ENCODE assay signal across 8 cellular contexts in the genomic region with DNA sequence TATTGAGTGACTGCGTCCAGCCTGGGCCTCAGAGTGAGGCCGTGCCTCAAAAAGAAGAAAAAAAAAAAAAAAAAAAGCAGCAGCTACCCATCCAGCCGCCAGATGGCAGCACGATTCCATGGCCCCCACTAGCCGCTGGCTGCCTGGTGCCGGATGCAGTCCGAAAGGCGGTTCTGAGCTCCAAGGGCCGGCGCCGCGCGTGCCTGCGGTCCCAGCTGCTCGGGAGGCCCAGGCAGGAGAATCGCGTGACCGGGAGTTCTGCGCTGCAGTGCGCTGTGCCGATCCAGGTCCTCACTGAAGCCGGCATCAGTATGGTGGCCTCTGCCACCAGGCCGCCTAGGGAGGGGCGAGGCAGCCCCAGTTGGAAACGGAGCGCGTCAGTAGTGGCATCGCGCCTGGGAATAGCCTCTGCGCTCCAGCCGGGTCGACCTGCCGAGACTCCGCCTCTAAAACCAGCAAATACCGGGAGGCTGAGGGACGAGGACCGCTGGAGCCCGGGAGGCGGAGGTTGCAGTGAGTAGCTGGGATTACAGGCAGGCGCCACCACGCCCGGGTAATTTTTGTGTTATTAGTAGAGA. TPM values are rescaled to one million over a fixed set of nuclear protein-coding genes. Genes with fewer than 3 reads are reported as not detected.
DNase-seq lines count a peak whose midpoint lies in the region; ATAC-seq and TF ChIP-seq lines count a peak whose summit lies in the region.

No MANE protein-coding gene starts in this region.

- DNase-seq in AG04450 (ENCODE audit: low read depth, low spot score) (peak; percentile 65), GM20000 (ENCODE audit: low spot score) (peak; percentile 86), NCI-H748 (lab: John Stamatoyannopoulos, UW; ENCODE audit: unreplicated experiment) (peak; percentile 64), ecto neural progenitor cell (ENCODE audit: low spot score) (peak; percentile 86), lower lobe of right lung (peak; percentile 89)
- peak; percentile 77 for DNase-seq in activated CD4-positive, alpha-beta memory T cell treated with anti-CD3 and anti-CD28 coated beads for 36 hours
- DNase-seq in stimulated activated CD4-positive, alpha-beta T cell treated with anti-CD3 and anti-CD28 coated beads, TNF-alpha, amount 100 ng/mL, for 1 hour (ENCODE audit: low read depth in 3 of 3, low spot score in 1 of 3), result peak; percentile 38 to 60 (median 58)

- H3K27me3 ChIP-seq in AG04450 (ENCODE audit: control insufficient read depth, insufficient read depth, low read length), result no peaks in the 10 kb centered on the region
- no peaks in the 10 kb centered on the region for H3K27me3 ChIP-seq in lower lobe of right lung (ENCODE audit: low read depth)

- ATAC-seq in lower lobe of right lung, result peak; percentile 92 to 93
- ATAC-seq in HG03432 (IDR thresholded peaks at IDR 0.05; ENCODE audit: unreplicated experiment), result no peak

- H3K4me3 ChIP-seq in AG04450 (ENCODE audit: low read depth, low read length) (peak overlapping the region; percentile 56), lower lobe of right lung (peak overlapping the region; percentile 48)

- H3K27ac Mint-ChIP-seq in activated CD4-positive, alpha-beta memory T cell treated with anti-CD3 and anti-CD28 coated beads for 36 hours, result no peak overlapping the region

- no peaks in the 10 kb centered on the region for H3K36me3 ChIP-seq in lower lobe of right lung

- H3K9me3 ChIP-seq in AG04450 (ENCODE audit: control insufficient read depth, insufficient read depth, low read length) (no peaks in the 10 kb centered on the region; the same call in 1 of the 2 replicates), lower lobe of right lung (no peaks in the 10 kb centered on the region)

- no peaks in the 10 kb centered on the region for H3K9me3 Mint-ChIP-seq in activated CD4-positive, alpha-beta memory T cell treated with anti-CD3 and anti-CD28 coated beads for 36 hours

- CTCF ChIA-PET in AG04450 (lab: Charles Lee), result interaction anchor here (0.5 to 3.7 kb wide), 47 partner anchors 8 to 1354 kb away, joined by 3 to 155 read pairs (median 5); partner anchors contain the start of gene ZNF74
- CTCF ChIA-PET in activated CD4-positive, alpha-beta memory T cell treated with anti-CD3 and anti-CD28 coated beads for 36 hours (lab: Charles Lee), result interaction anchor here (0.6 to 3.1 kb wide), 36 partner anchors 10 to 406 kb away, joined by 3 to 92 read pairs (median 4); partner anchors contain the start of gene ZNF74

- TF ChIP-seq CTCF in AG04450 (IDR thresholded peaks at IDR 0.05; ENCODE audit: low read depth, low read length) (peak; percentile 89), GM20000 (IDR thresholded peaks at IDR 0.05; ENCODE audit: extremely low read depth, missing control alignments) (peak; percentile 57), lower lobe of right lung (IDR thresholded peaks at IDR 0.05) (peak; percentile 92)

- intact Hi-C loops in activated CD4-positive, alpha-beta memory T cell treated with anti-CD3 and anti-CD28 coated beads for 36 hours (cut with micrococcal nuclease), result loop anchor here (1.0 to 5.0 kb wide), 5 partner anchors 38 to 324 kb away; no protein-coding TSS in a partner anchor
- intact Hi-C loops in lower lobe of right lung (cut with DNase I), result loop anchor here (5.0 kb wide), 1 partner anchor 39 kb away; no protein-coding TSS in a partner anchor

- peaks cover 2% of the 10 kb centered on the region for H3K4me1 Mint-ChIP-seq in activated CD4-positive, alpha-beta memory T cell treated with anti-CD3 and anti-CD28 coated beads for 36 hours (ENCODE audit: low read depth)

- peaks cover 9% of the 10 kb centered on the region for H3K4me1 ChIP-seq in lower lobe of right lung

- peak overlapping the region; percentile 40 for H3K4me3 Mint-ChIP-seq in activated CD4-positive, alpha-beta memory T cell treated with anti-CD3 and anti-CD28 coated beads for 36 hours

- peaks cover 3% of the 10 kb centered on the region for H3K27me3 Mint-ChIP-seq in activated CD4-positive, alpha-beta memory T cell treated with anti-CD3 and anti-CD28 coated beads for 36 hours

- H3K36me3 Mint-ChIP-seq in activated CD4-positive, alpha-beta memory T cell treated with anti-CD3 and anti-CD28 coated beads for 36 hours, result no peaks in the 10 kb centered on the region

- POLR2A ChIA-PET in AG04450 (lab: Yijun Ruan, JAX), result interaction anchor here (0.6 to 1.2 kb wide), 6 partner anchors 12 to 138 kb away, joined by 3 to 9 read pairs (median 5); no protein-coding TSS in a partner anchor
- POLR2A ChIA-PET in activated CD4-positive, alpha-beta memory T cell treated with anti-CD3 and anti-CD28 coated beads for 36 hours (lab: Charles Lee), result interaction anchor here (0.6 to 1.1 kb wide), 2 partner anchors 38 to 149 kb away, joined by 3 to 4 read pairs; no protein-coding TSS in a partner anchor

- H3K27ac ChIP-seq in AG04450 (ENCODE audit: low read depth, low read length), result peak overlapping the region; percentile 57
- peak overlapping the region; percentile 39 for H3K27ac ChIP-seq in lower lobe of right lung

RNA-seq across cellular contexts. Expression of gene SCARF2, which starts 19.3 kb away (rescaled TPM):
- 7.3 and 10.5 TPM in 2 replicates for polyA plus RNA-seq in AG04450 (2011; rRNA removed)
- 7.9 and 12.5 TPM in 2 replicates for polyA minus RNA-seq in AG04450 (2011; rRNA and poly(A)+ RNA removed)
- under 1 TPM; 0.43 to 0.70 TPM for total RNA-seq in activated CD4-positive, alpha-beta memory T cell treated with anti-CD3 and anti-CD28 coated beads for 36 hours
- 12.6 TPM for total RNA-seq in lower lobe of right lung

RNA-seq across cellular contexts. Expression of gene ZNF74, which starts 24.3 kb away (rescaled TPM):
- 8.4 and 8.8 TPM in 2 replicates for polyA plus RNA-seq in AG04450 (2011; rRNA removed)
- 8.9 TPM in 2 replicates for polyA minus RNA-seq in AG04450 (2011; rRNA and poly(A)+ RNA removed)
- 1 to 10 TPM; 6.8 to 9.0 TPM for total RNA-seq in activated CD4-positive, alpha-beta memory T cell treated with anti-CD3 and anti-CD28 coated beads for 36 hours
- 12.3 TPM for total RNA-seq in lower lobe of right lung
